In genomic region chrX:119041175-119041574, GRCh38 we compare ENCODE assay signal across 10 cellular contexts. TPM values are rescaled to one million over a fixed set of nuclear protein-coding genes. Genes with fewer than 3 reads are reported as not detected.
A peak's percentile ranks its signal among the peaks of the same experiment; 100 is the strongest.
DNase-seq lines count a peak whose midpoint lies in the region; ATAC-seq, FAIRE-seq and TF ChIP-seq lines count a peak whose summit lies in the region.
"Had no signal": no experiment of that assay in that cellular context is flagged by ENCODE, and none has a peak within 500 bp of the region (broad histone marks: within the 10 kb centered on the region; RNA-seq: fewer than 3 reads in every experiment).

No MANE protein-coding gene starts in this region.

- intact Hi-C loops in vagina (cut with DNase I): no loop called here

- H4K20me1 ChIP-seq in Karpas-422 (ENCODE audit: insufficient read depth, low read depth, low read length): no peaks in the 10 kb centered on the region

- H3K4me3 Mint-ChIP-seq in T-helper 17 cell: no peak overlapping the region
- H3K4me3 Mint-ChIP-seq: natural killer cell had no signal

- TF ChIP-seq CTCF in bronchial epithelial cell (IDR thresholded peaks at IDR 0.05; ENCODE audit: insufficient read depth, low read length, severe bottlenecking) (no peak), vagina (IDR thresholded peaks at IDR 0.05) (no peak)

- TF ChIP-seq POLR2A in vagina (IDR thresholded peaks at IDR 0.05): no peak

- H3K9me2 ChIP-seq in Karpas-422 (replicated peaks; ENCODE audit: insufficient read depth, low read length): no peaks in the 10 kb centered on the region

- no peaks in the 10 kb centered on the region for H3K4me1 Mint-ChIP-seq in T-helper 17 cell
- H3K4me1 Mint-ChIP-seq: natural killer cell had no signal

- H3K36me3 ChIP-seq in Karpas-422 (ENCODE audit: insufficient read depth, low read length): no peaks in the 10 kb centered on the region
- H3K36me3 ChIP-seq in bronchial epithelial cell (ENCODE audit: control insufficient read depth, insufficient read depth, low read length): no peaks in the 10 kb centered on the region
- no peaks in the 10 kb centered on the region for H3K36me3 ChIP-seq in vagina
- H3K36me3 ChIP-seq: ascending aorta had no signal

- H3K4me3 ChIP-seq in Karpas-422 (ENCODE audit: low read length): no peak overlapping the region
- no peak overlapping the region for H3K4me3 ChIP-seq in bronchial epithelial cell (ENCODE audit: low read depth, low read length)
- H3K4me3 ChIP-seq in vagina: no peak overlapping the region
- H3K4me3 ChIP-seq: ascending aorta had no signal

- no peak overlapping the region for H3K9ac ChIP-seq in Karpas-422 (ENCODE audit: low read length)

- H3K27ac ChIP-seq in Karpas-422 (ENCODE audit: low read length): no peak overlapping the region
- H3K27ac ChIP-seq in vagina: peak overlapping the region; percentile 50
- H3K27ac ChIP-seq: ascending aorta had no signal

- H3K79me2 ChIP-seq in Karpas-422 (ENCODE audit: low read length): no peaks in the 10 kb centered on the region

- no peaks in the 10 kb centered on the region for H3K27me3 Mint-ChIP-seq in T-helper 17 cell

- ATAC-seq in HG03460 (IDR thresholded peaks at IDR 0.05; ENCODE audit: unreplicated experiment) (no peak), T-helper 17 cell (no peak)
- ATAC-seq: natural killer cell had no signal

- DNase-seq in Karpas-422: no peak
- peak; percentile 54 for DNase-seq in bronchial epithelial cell (ENCODE audit: low read depth)
- DNase-seq in kidney tubule cell (ENCODE audit: low spot score): peak; percentile 79
- DNase-seq in vagina (ENCODE audit: extremely low spot score in 2 of 2): peak in 1 of 2 donors; percentile 92
- DNase-seq in T-helper 17 cell: no peak
- no peak for DNase-seq in KG1 (lab: John Stamatoyannopoulos, UW)
- DNase-seq: KBM-7, natural killer cell had no signal

- H2AFZ ChIP-seq in Karpas-422 (ENCODE audit: low read length): 0 out of 2 replicates have a peak overlapping the region, but pooled peaks have one; percentile 61

- FAIRE-seq in bronchial epithelial cell (lab: Jason Lieb, UNC): no peak

- H3K4me1 ChIP-seq in Karpas-422 (ENCODE audit: low read length): peaks cover 26% of the 10 kb centered on the region
- H3K4me1 ChIP-seq in vagina: peaks cover 15% of the 10 kb centered on the region
- H3K4me1 ChIP-seq: ascending aorta had no signal

- no peaks in the 10 kb centered on the region for H3K36me3 Mint-ChIP-seq in T-helper 17 cell (ENCODE audit: low read depth)
- H3K36me3 Mint-ChIP-seq: natural killer cell had no signal

- no peaks in the 10 kb centered on the region for H3K27me3 ChIP-seq in Karpas-422 (ENCODE audit: low read length)
- H3K27me3 ChIP-seq in bronchial epithelial cell (ENCODE audit: control insufficient read depth, insufficient read depth, low read length): no peaks in the 10 kb centered on the region
- H3K27me3 ChIP-seq in vagina: no peaks in the 10 kb centered on the region
- H3K27me3 ChIP-seq: ascending aorta had no signal

- no peak overlapping the region for H3K4me2 ChIP-seq in Karpas-422 (ENCODE audit: low read depth, low read length, poor library complexity, severe bottlenecking)

- H3K27ac Mint-ChIP-seq in T-helper 17 cell: no peak overlapping the region
- H3K27ac Mint-ChIP-seq: natural killer cell had no signal

- H3K9me3 ChIP-seq in Karpas-422 (ENCODE audit: low read length): no peaks in the 10 kb centered on the region
- H3K9me3 ChIP-seq in vagina: no peaks in the 10 kb centered on the region
- H3K9me3 ChIP-seq in T-helper 17 cell (ENCODE audit: control insufficient read depth, low read length, poor library complexity, severe bottlenecking): no peaks in the 10 kb centered on the region
- H3K9me3 ChIP-seq: ascending aorta had no signal

RNA-seq across cellular contexts. Expression of gene CT47C1, which starts 31.6 kb away (rescaled TPM):
- not detected in 2 replicates for total RNA-seq in Karpas-422 (2014; rRNA removed; shearing (Covaris generic); ENCODE audit: low replicate concordance)
- total RNA-seq in bronchial epithelial cell: not detected in 2 replicates
- not detected for total RNA-seq in vagina
- total RNA-seq in T-helper 17 cell: not detected
- total RNA-seq: ascending aorta, natural killer cell had no signal

Comparison
In these comparisons a context has a peak if more than half of its experiments do, and no peak if none do; other contexts are left out.
1. DNase-seq: peak in bronchial epithelial cell (single experiment) and kidney tubule cell (single experiment); none in Karpas-422 (single experiment), T-helper 17 cell (0 of 3) and KG1 (single experiment).